27 cellular contexts compared by ENCODE assay signal in the genomic region with DNA sequence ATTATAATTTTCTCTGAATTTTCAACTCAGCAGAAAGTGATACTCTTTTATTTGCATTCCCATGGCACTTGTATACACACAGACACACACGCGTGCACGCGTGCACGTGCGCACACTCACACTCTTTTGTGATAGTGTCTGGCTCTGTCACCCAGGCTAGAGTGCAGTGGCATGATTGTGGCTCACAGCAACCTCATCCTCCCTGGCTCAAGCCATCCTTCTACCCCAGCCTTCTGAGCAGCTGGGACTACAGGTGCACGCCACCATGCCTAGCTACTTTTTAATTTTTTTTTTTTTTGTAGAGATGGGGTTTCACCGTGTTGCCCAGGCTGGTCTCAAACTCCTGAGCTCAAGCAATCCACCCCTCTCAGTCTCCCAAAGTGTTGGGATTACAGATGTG.
"Had no signal": no experiment of that assay in that cellular context is flagged by ENCODE, and none has a peak within 500 bp of the region (broad histone marks: within the 10 kb centered on the region; RNA-seq: fewer than 3 reads in every experiment).

No MANE protein-coding gene starts in this region.

- H3K36me3 ChIP-seq: brain microvascular endothelial cell, heart left ventricle had no signal

- H3K27me3 Mint-ChIP-seq: activated CD4-positive, alpha-beta memory T cell treated with anti-CD3 and anti-CD28 coated beads for 36 hours; activated CD4-positive, alpha-beta T cell treated with anti-CD3 and anti-CD28 coated beads for 36 hours; activated CD4-positive, alpha-beta T cell treated with anti-CD3 and anti-CD28 coated beads, Interleukin-2, amount 10 ng/mL, durations not matched to agents 24 days and 14 days; activated CD8-positive, alpha-beta memory T cell treated with anti-CD3 and anti-CD28 coated beads, Interleukin-2, amount 10 ng/mL, durations not matched to agents 7 days and 5 days; activated naive CD8-positive, alpha-beta T cell; activated T-cell treated with anti-CD3 and anti-CD28 coated beads, Interleukin-2, amount 50 U/mL, for 24 hours; activated T-helper 17 cell treated with anti-CD3 and anti-CD28 coated beads, Interleukin-2, amount 50 U/mL, for 72 hours; central memory CD8-positive, alpha-beta T cell had no signal

- H3K9me3 ChIP-seq: heart left ventricle had no signal

- DNase-seq: activated CD4-positive, alpha-beta memory T cell treated with anti-CD3 and anti-CD28 coated beads for 36 hours; activated CD4-positive, alpha-beta T cell treated with anti-CD3 and anti-CD28 coated beads for 36 hours; activated CD4-positive, alpha-beta T cell treated with anti-CD3 and anti-CD28 coated beads, Interleukin-2, amount 10 ng/mL, durations not matched to agents 24 days and 14 days; activated CD4-positive, CD25-positive, alpha-beta regulatory T cell; activated CD4-positive, CD25-positive, alpha-beta regulatory T cell treated with anti-CD3 and anti-CD28 coated beads, Interleukin-2, amount 50 U/mL, for 72 hours; activated CD8-positive, alpha-beta memory T cell treated with anti-CD3 and anti-CD28 coated beads, Interleukin-2, amount 10 ng/mL, durations not matched to agents 7 days and 5 days; activated CD8-positive, alpha-beta memory T cell treated with anti-CD3 and anti-CD28 coated beads, Interleukin-2, amount 50 U/mL, for 4 hours; activated CD8-positive, alpha-beta T cell treated with anti-CD3 and anti-CD28 coated beads, Interleukin-2, amount 10 ng/mL, durations not matched to agents 7 days and 5 days; activated effector memory CD4-positive, alpha-beta T cell treated with Interleukin-2 at 50 U/mL for 16 hours; activated gamma-delta T cell treated with Interleukin-2 at 50 U/mL for 16 hours; activated naive CD4-positive, alpha-beta T cell treated with anti-CD3 and anti-CD28 coated beads, Interleukin-2, amount 50 U/mL, for 16 hours; activated naive CD4-positive, alpha-beta T cell treated with Interleukin-2 at 50 U/mL for 16 hours; activated T-cell treated with anti-CD3 and anti-CD28 coated beads, Interleukin-2, amount 50 U/mL, for 24 hours; amniotic stem cell; anterior cingulate cortex; brain microvascular endothelial cell; cortex of kidney; dermis blood vessel endothelial cell; effector CD8-positive, alpha-beta T cell; foreskin fibroblast; glutamatergic neuron; heart left ventricle; T-helper 2 cell had no signal

- ATAC-seq: activated CD4-positive, alpha-beta T cell treated with anti-CD3 and anti-CD28 coated beads for 36 hours; activated CD8-positive, alpha-beta memory T cell treated with anti-CD3 and anti-CD28 coated beads, Interleukin-2, amount 10 ng/mL, durations not matched to agents 7 days and 5 days; activated CD8-positive, alpha-beta T cell treated with anti-CD3 and anti-CD28 coated beads, Interleukin-2, amount 10 ng/mL, durations not matched to agents 7 days and 5 days; activated T-helper 17 cell treated with anti-CD3 and anti-CD28 coated beads, Interleukin-2, amount 50 U/mL, for 72 hours; esophagus mucosa; heart left ventricle had no signal

- H3K27ac ChIP-seq: brain microvascular endothelial cell, heart left ventricle had no signal

- H3K4me1 ChIP-seq: heart left ventricle had no signal

- H3K36me3 Mint-ChIP-seq: activated CD4-positive, alpha-beta memory T cell treated with anti-CD3 and anti-CD28 coated beads for 36 hours; activated CD8-positive, alpha-beta memory T cell treated with anti-CD3 and anti-CD28 coated beads, Interleukin-2, amount 10 ng/mL, durations not matched to agents 7 days and 5 days; activated naive CD8-positive, alpha-beta T cell had no signal

- H3K4me1 Mint-ChIP-seq: activated CD4-positive, alpha-beta T cell treated with anti-CD3 and anti-CD28 coated beads for 36 hours; activated CD4-positive, alpha-beta T cell treated with anti-CD3 and anti-CD28 coated beads, Interleukin-2, amount 10 ng/mL, durations not matched to agents 24 days and 14 days; activated CD8-positive, alpha-beta memory T cell treated with anti-CD3 and anti-CD28 coated beads, Interleukin-2, amount 10 ng/mL, durations not matched to agents 7 days and 5 days; activated T-helper 17 cell treated with anti-CD3 and anti-CD28 coated beads, Interleukin-2, amount 50 U/mL, for 72 hours; central memory CD8-positive, alpha-beta T cell had no signal

- H3K27me3 ChIP-seq: brain microvascular endothelial cell, heart left ventricle had no signal

- H3K4me3 Mint-ChIP-seq: activated CD4-positive, alpha-beta memory T cell treated with anti-CD3 and anti-CD28 coated beads for 36 hours; activated CD4-positive, alpha-beta T cell treated with anti-CD3 and anti-CD28 coated beads for 36 hours; activated CD4-positive, alpha-beta T cell treated with anti-CD3 and anti-CD28 coated beads, Interleukin-2, amount 10 ng/mL, durations not matched to agents 24 days and 14 days; activated CD8-positive, alpha-beta memory T cell treated with anti-CD3 and anti-CD28 coated beads, Interleukin-2, amount 10 ng/mL, durations not matched to agents 7 days and 5 days; activated CD8-positive, alpha-beta T cell treated with anti-CD3 and anti-CD28 coated beads, Interleukin-2, amount 10 ng/mL, durations not matched to agents 7 days and 5 days; activated naive CD8-positive, alpha-beta T cell; activated T-cell treated with anti-CD3 and anti-CD28 coated beads, Interleukin-2, amount 50 U/mL, for 24 hours; activated T-helper 17 cell treated with anti-CD3 and anti-CD28 coated beads, Interleukin-2, amount 50 U/mL, for 72 hours; central memory CD8-positive, alpha-beta T cell had no signal

- H3K4me3 ChIP-seq: heart left ventricle had no signal

- H3K27ac Mint-ChIP-seq: activated CD4-positive, alpha-beta memory T cell treated with anti-CD3 and anti-CD28 coated beads for 36 hours; activated CD4-positive, alpha-beta T cell treated with anti-CD3 and anti-CD28 coated beads for 36 hours; activated CD4-positive, alpha-beta T cell treated with anti-CD3 and anti-CD28 coated beads, Interleukin-2, amount 10 ng/mL, durations not matched to agents 24 days and 14 days; activated CD8-positive, alpha-beta memory T cell treated with anti-CD3 and anti-CD28 coated beads, Interleukin-2, amount 10 ng/mL, durations not matched to agents 7 days and 5 days; activated CD8-positive, alpha-beta T cell treated with anti-CD3 and anti-CD28 coated beads, Interleukin-2, amount 10 ng/mL, durations not matched to agents 7 days and 5 days; activated naive CD8-positive, alpha-beta T cell; activated T-cell treated with anti-CD3 and anti-CD28 coated beads, Interleukin-2, amount 50 U/mL, for 24 hours; activated T-helper 17 cell treated with anti-CD3 and anti-CD28 coated beads, Interleukin-2, amount 50 U/mL, for 72 hours had no signal

- H3K9me3 Mint-ChIP-seq: activated CD4-positive, alpha-beta memory T cell treated with anti-CD3 and anti-CD28 coated beads for 36 hours; activated CD4-positive, alpha-beta T cell treated with anti-CD3 and anti-CD28 coated beads, Interleukin-2, amount 10 ng/mL, durations not matched to agents 24 days and 14 days; activated T-cell treated with anti-CD3 and anti-CD28 coated beads, Interleukin-2, amount 50 U/mL, for 24 hours; activated T-helper 17 cell treated with anti-CD3 and anti-CD28 coated beads, Interleukin-2, amount 50 U/mL, for 72 hours had no signal
